8 cellular contexts compared by ENCODE assay signal in the genomic region with DNA sequence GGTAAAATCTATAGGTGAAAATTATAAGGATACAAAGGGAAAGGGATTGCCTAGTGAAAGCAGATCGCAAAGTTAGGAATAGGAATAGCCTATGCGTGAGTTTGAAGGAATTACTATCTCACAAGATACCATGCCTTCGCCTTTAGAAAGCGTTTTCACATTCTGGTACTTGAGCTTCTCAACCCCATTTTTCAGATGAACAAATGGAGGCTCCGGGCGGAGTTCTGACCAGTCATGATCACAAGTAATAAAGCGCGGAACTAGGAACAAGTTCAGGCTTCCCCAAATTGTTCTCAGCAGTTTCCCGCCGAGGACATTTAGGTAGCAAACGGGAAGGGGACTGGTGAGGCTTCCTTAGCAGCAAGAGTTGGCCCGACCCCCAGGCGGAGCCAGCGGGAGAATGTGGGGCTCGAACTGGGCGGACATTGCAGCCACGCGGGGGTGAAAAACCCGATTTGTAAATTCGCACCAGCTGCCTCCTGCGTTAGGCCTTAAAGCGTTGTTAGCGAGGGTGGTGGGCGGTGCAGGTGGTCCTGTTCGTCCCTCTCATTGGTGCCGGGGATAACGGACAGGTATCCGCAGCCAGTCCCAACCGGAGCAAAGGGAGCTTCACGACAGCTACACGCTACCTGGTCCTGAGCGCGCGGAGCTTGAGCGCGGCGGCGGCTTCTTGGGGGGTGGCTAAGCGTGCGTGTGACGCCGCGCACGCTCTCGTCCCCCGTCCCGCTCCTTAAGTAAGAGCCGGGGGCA. TPM values are rescaled to one million over a fixed set of nuclear protein-coding genes. Genes with fewer than 3 reads are reported as not detected.
DNase-seq lines count a peak whose midpoint lies in the region; ATAC-seq lines count a peak whose summit lies in the region.

No MANE protein-coding gene starts in this region.

- H4K8ac ChIP-seq in mesenchymal stem cell (ENCODE audit: low read length) = peak overlapping the region; percentile 64

- no peak overlapping the region for H3K27ac ChIP-seq in mesenchymal stem cell (ENCODE audit: low read length, poor library complexity, severe bottlenecking)

- H2AFZ ChIP-seq in mesenchymal stem cell (ENCODE audit: low read depth, low read length) = peak overlapping the region; percentile 89

- H3K27ac Mint-ChIP-seq in effector memory CD8-positive, alpha-beta T cell = no peak overlapping the region

- peak; percentile 70 for ATAC-seq in HG03103 (IDR thresholded peaks at IDR 0.05; ENCODE audit: low read depth, unreplicated experiment)
- peak; percentile 98 for ATAC-seq in effector memory CD8-positive, alpha-beta T cell (replicated peaks)

- no peaks in the 10 kb centered on the region for H3K9me3 Mint-ChIP-seq in effector memory CD8-positive, alpha-beta T cell

- peak overlapping the region in 1 of 2 experiments; percentile 67 for H3K4me3 ChIP-seq in mesenchymal stem cell (ENCODE audit: insufficient read depth in 1 of 2, low read depth in 1 of 2, low read length in 2 of 2)

- no peak overlapping the region for H3K14ac ChIP-seq in mesenchymal stem cell (ENCODE audit: low read length in 2 of 2)

- no peak overlapping the region for H2AK5ac ChIP-seq in mesenchymal stem cell (ENCODE audit: low read length, severe bottlenecking)

- peak overlapping the region in 1 of 2 experiments; percentile 50 for H3K18ac ChIP-seq in mesenchymal stem cell (ENCODE audit: low read depth in 1 of 2, low read length in 2 of 2)

- H2BK15ac ChIP-seq in mesenchymal stem cell (ENCODE audit: low read depth, poor library complexity, severe bottlenecking) = no peak overlapping the region

- H3K9ac ChIP-seq in mesenchymal stem cell (ENCODE audit: low read length) = peak overlapping the region; percentile 57

- no peaks in the 10 kb centered on the region for H3K79me1 ChIP-seq in mesenchymal stem cell (replicated peaks; ENCODE audit: low read length, poor library complexity, severe bottlenecking)

- H3K4me1 ChIP-seq in mesenchymal stem cell (ENCODE audit: control insufficient read depth, insufficient read depth, low read depth, low read length) = peaks cover 7% of the 10 kb centered on the region

- no peak overlapping the region for H4K91ac ChIP-seq in mesenchymal stem cell (ENCODE audit: low read length)

- H3K36me3 ChIP-seq in mesenchymal stem cell (ENCODE audit: control insufficient read depth in 1 of 2, insufficient read depth in 2 of 2, low read depth in 1 of 2, low read length in 2 of 2) = peaks cover 8 to 40% of the 10 kb centered on the region in 2 experiments

- no peak overlapping the region for H2BK12ac ChIP-seq in mesenchymal stem cell (ENCODE audit: low read length in 2 of 2)

- H2BK120ac ChIP-seq in mesenchymal stem cell (ENCODE audit: low read depth, low read length) = no peak overlapping the region

- H3K9me3 ChIP-seq in mesenchymal stem cell (ENCODE audit: control insufficient read depth, low read length) = no peaks in the 10 kb centered on the region

- DNase-seq in ELR (ENCODE audit: low read depth) (peak; percentile 61), mesenchymal stem cell (peak; percentile 79), D341Med (ENCODE audit: low spot score) (no peak), Kasumi-1 (lab: John Stamatoyannopoulos, UW) (no peak)
- peak; percentile 50 to 59 for DNase-seq in activated CD8-positive, alpha-beta memory T cell treated with anti-CD3 and anti-CD28 coated beads for 1 hour (ENCODE audit: extremely low read depth in 1 of 2, low read depth in 1 of 2)
- peak; percentile 23 to 45 (median 39) for DNase-seq in effector memory CD8-positive, alpha-beta T cell
- DNase-seq in stimulated activated CD4-positive, alpha-beta T cell treated with anti-CD3 and anti-CD28 coated beads, TNF-alpha, amount 100 ng/mL, for 4 hours (ENCODE audit: low read depth in 3 of 3) = peak; percentile 61 to 68 (median 67)

- H3K27me3 ChIP-seq in mesenchymal stem cell (ENCODE audit: control insufficient read depth in 1 of 2, insufficient read depth in 1 of 2, low read length in 2 of 2) = peaks cover 0 to 25% of the 10 kb centered on the region in 2 experiments

- H3K4ac ChIP-seq in mesenchymal stem cell (ENCODE audit: low read depth in 1 of 2, low read length in 2 of 2) = no peak overlapping the region

- H3K4me2 ChIP-seq in mesenchymal stem cell (ENCODE audit: low read length, poor library complexity, severe bottlenecking) = no peak overlapping the region

- H2BK5ac ChIP-seq in mesenchymal stem cell (ENCODE audit: low read depth, low read length, poor library complexity, severe bottlenecking) = no peak overlapping the region

- H3K23ac ChIP-seq in mesenchymal stem cell (ENCODE audit: low read length in 2 of 2) = peak overlapping the region in 1 of 2 experiments; percentile 6

- peaks cover 8% of the 10 kb centered on the region for H3K36me3 Mint-ChIP-seq in effector memory CD8-positive, alpha-beta T cell (ENCODE audit: insufficient read depth)

- peaks cover 0 to 1% of the 10 kb centered on the region in 2 donors for H3K4me1 Mint-ChIP-seq in effector memory CD8-positive, alpha-beta T cell (ENCODE audit: low read depth in 2 of 2)

- H3K27me3 Mint-ChIP-seq in effector memory CD8-positive, alpha-beta T cell = peaks cover 0 to 16% of the 10 kb centered on the region in 2 donors

- peak overlapping the region; percentile 45 to 70 for H3K4me3 Mint-ChIP-seq in effector memory CD8-positive, alpha-beta T cell

- WGBS in mesenchymal stem cell = 19% methylated on average over 48 of the region's 48 CpGs

RNA-seq across cellular contexts. Expression of gene SEMA6C, which starts 15.4 kb away (rescaled TPM):
- 1.1 TPM for polyA plus RNA-seq in mesenchymal stem cell (2013, experiment 1 of 2)
- 1.2 TPM for polyA plus RNA-seq in mesenchymal stem cell (2013, experiment 2 of 2)

RNA-seq across cellular contexts. Expression of gene TNFAIP8L2, which starts 25.4 kb away (rescaled TPM):
- polyA plus RNA-seq in mesenchymal stem cell (2013, experiment 1 of 2) = not detected
- not detected for polyA plus RNA-seq in mesenchymal stem cell (2013, experiment 2 of 2)

RNA-seq across cellular contexts. Expression of gene LYSMD1, which starts 34.7 kb away (rescaled TPM):
- polyA plus RNA-seq in mesenchymal stem cell (2013, experiment 1 of 2) = 5.9 TPM
- polyA plus RNA-seq in mesenchymal stem cell (2013, experiment 2 of 2) = 5.2 TPM

RNA-seq across cellular contexts. Expression of gene SCNM1, which starts 34.9 kb away (rescaled TPM):
- 51.1 TPM for polyA plus RNA-seq in mesenchymal stem cell (2013, experiment 1 of 2)
- polyA plus RNA-seq in mesenchymal stem cell (2013, experiment 2 of 2) = 52.4 TPM

RNA-seq across cellular contexts. Expression of gene TMOD4, which starts 44.8 kb away (rescaled TPM):
- polyA plus RNA-seq in mesenchymal stem cell (2013, experiment 1 of 2) = 0.06 TPM
- 0.14 TPM for polyA plus RNA-seq in mesenchymal stem cell (2013, experiment 2 of 2)

Comparison
In these comparisons a context has a peak if more than half of its experiments do, and no peak if none do; other contexts are left out.
1. DNase-seq: peak in ELR (single experiment), activated CD8-positive, alpha-beta memory T cell treated with anti-CD3 and anti-CD28 coated beads for 1 hour (2 of 2), effector memory CD8-positive, alpha-beta T cell (3 of 3), mesenchymal stem cell (single experiment) and stimulated activated CD4-positive, alpha-beta T cell treated with anti-CD3 and anti-CD28 coated beads, TNF-alpha, amount 100 ng/mL, for 4 hours (3 of 3); none in D341Med (single experiment) and Kasumi-1 (0 of 2).